Comparison of ENCODE assay signal across 22 cellular contexts in the genomic region with DNA sequence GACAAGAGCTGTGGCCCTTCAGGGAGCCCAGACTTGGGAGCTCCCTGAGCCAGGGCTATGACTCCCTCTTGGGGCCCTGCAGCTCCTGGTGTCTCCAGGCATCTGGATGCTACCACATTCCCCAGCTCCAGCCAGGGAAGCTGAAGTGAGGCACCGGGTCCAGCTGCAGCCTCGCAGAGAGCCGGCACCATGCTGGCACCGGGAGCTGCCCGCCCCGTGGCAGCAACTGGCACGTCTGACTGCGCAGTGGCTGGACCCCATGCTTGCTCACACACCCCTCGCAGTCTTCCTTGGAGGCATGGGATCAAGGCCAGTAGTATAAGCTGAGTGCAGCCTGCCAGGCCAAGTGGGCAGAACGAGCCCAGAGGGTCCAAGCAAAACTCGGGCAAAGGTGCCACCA. TPM values are rescaled to one million over a fixed set of nuclear protein-coding genes. Genes with fewer than 3 reads are reported as not detected.
"Had no signal": no experiment of that assay in that cellular context is flagged by ENCODE, and none has a peak within 500 bp of the region (broad histone marks: within the 10 kb centered on the region; RNA-seq: fewer than 3 reads in every experiment).

No MANE protein-coding gene starts in this region.

- H3K36me3 ChIP-seq: MG63, SJCRH30 had no signal

- DNase-seq: Karpas-422, KG1, MG63, NCI-H1092, NCI-H1105 treated with DMSO at 0.1 percent for 48 hours, NCI-H1417 treated with DMSO at 0.1 percent for 48 hours, NCI-H146, NCI-H1694 treated with DMSO at 0.1 percent for 48 hours, NCI-H1930, NCI-H2081 treated with DMSO at 0.1 percent for 48 hours, NCI-H2171, NCI-H226, NCI-H446, NCI-H510A, NCI-H524 treated with DMSO at 0.1 percent for 48 hours, NCI-H69, NCI-H774, PC-3, SHP77 treated with DMSO at 0.1 percent for 48 hours, SJCRH30 had no signal

- H3K27ac ChIP-seq: HL-60, SJCRH30 had no signal

- H3K27me3 ChIP-seq: SJCRH30 had no signal

- H3K4me3 ChIP-seq: MG63, SJCRH30 had no signal

- H3K9me3 ChIP-seq: MG63, SJCRH30 had no signal

RNA-seq across cellular contexts. Expression of a gene that starts 7.4 kb away (rescaled TPM):
- total RNA-seq: PC-3, Right ventricle myocardium inferior, SJCRH30 had no signal

RNA-seq across cellular contexts. Expression of a gene that starts 10.5 kb away (rescaled TPM):
- total RNA-seq: PC-3, SJCRH30 had no signal

RNA-seq across cellular contexts. Expression of a gene that starts 59.7 kb away (rescaled TPM):
- total RNA-seq: PC-3 had no signal
